In the genomic region with DNA sequence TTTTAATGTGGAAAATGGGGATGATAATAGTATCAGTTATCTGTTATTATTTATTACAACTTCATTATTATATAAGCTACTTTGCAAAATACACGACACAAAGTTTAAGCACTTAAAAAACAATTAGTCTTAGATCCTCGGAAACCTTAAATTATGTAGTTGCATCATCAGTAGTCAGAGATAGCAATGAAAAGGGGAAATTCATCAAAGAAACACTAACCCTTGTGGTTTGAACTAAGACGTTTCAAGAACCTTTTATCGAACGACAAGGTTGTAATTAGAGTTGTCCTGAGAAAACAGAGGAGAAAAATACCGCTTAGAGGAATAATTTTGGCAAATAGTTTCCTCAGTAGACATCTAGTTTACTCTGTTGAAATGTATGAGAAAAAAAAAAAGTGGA, we compare ENCODE assay signal across 18 cellular contexts.
DNase-seq lines count a peak whose midpoint lies in the region; ATAC-seq, FAIRE-seq and TF ChIP-seq lines count a peak whose summit lies in the region.
"Had no signal": no experiment of that assay in that cellular context is flagged by ENCODE, and none has a peak within 500 bp of the region (broad histone marks: within the 10 kb centered on the region; RNA-seq: fewer than 3 reads in every experiment).

No MANE protein-coding gene starts in this region.

- no peaks in the 10 kb centered on the region for H4K20me1 ChIP-seq in BLaER1 treated with 17β-estradiol and CSF1 and Interleukin-3, amounts not matched to agents 10 nM and 100 nM
- H4K20me1 ChIP-seq in K562 (replicated peaks; ENCODE audit: control insufficient read depth, insufficient read depth, low read length): no peaks in the 10 kb centered on the region

- 4% methylated on average over 6 of the region's 6 CpGs for WGBS in K562 (ENCODE audit: insufficient coverage, low coverage, missing lambda C conversion rate)

- no peak overlapping the region for H3K4me3 Mint-ChIP-seq in MCF 10A (ENCODE audit: unreplicated experiment)
- H3K4me3 Mint-ChIP-seq in activated T-cell treated with anti-CD3 and anti-CD28 coated beads, Interleukin-2, amount 50 U/mL, for 24 hours: no peak overlapping the region
- H3K4me3 Mint-ChIP-seq: T-helper 17 cell had no signal

- H3K27me3 ChIP-seq in BLaER1 treated with 17β-estradiol and CSF1 and Interleukin-3, amounts not matched to agents 10 nM and 100 nM: no peaks in the 10 kb centered on the region
- H3K27me3 ChIP-seq in K562 (ENCODE audit: control insufficient read depth in 2 of 2, insufficient read depth in 2 of 2, low read length in 2 of 2): no peaks in the 10 kb centered on the region

- TF ChIP-seq CTCF in K562 (IDR thresholded peaks at IDR 0.05 in 2 of 3, conservative IDR thresholded peaks at IDR 0.05 in 1 of 3; ENCODE audit: insufficient read depth in 2 of 3, low read depth in 1 of 3, low read length in 3 of 3): no peak
- TF ChIP-seq CTCF in MCF 10A (IDR thresholded peaks at IDR 0.05; ENCODE audit: unreplicated experiment): no peak

- no peak for TF ChIP-seq POLR2A in K562 (conservative IDR thresholded peaks at IDR 0.05)

- no peaks in the 10 kb centered on the region for H3K36me3 Mint-ChIP-seq in MCF 10A (ENCODE audit: insufficient read depth, unreplicated experiment)
- H3K36me3 Mint-ChIP-seq in activated T-cell treated with anti-CD3 and anti-CD28 coated beads, Interleukin-2, amount 50 U/mL, for 24 hours (ENCODE audit: low read depth): no peaks in the 10 kb centered on the region
- H3K36me3 Mint-ChIP-seq: CD14-positive monocyte had no signal

- H3K27ac ChIP-seq in BLaER1 treated with 17β-estradiol and CSF1 and Interleukin-3, amounts not matched to agents 10 nM and 100 nM: no peak overlapping the region
- no peak overlapping the region for H3K27ac ChIP-seq in K562 (ENCODE audit: extremely low read depth, low read depth, low read length)
- H3K27ac ChIP-seq: KMS-11, PC-9, SJSA1 had no signal

- CTCF ChIA-PET in K562 (lab: Yijun Ruan, JAX; ENCODE audit: low intra/inter-chr PET ratio) (no interaction called here), MCF 10A (lab: Yijun Ruan, JAX) (interaction anchor here (0.6 to 5.2 kb wide), 11 partner anchors 244 to 370 kb away, joined by 3 to 48 read pairs (median 5); no protein-coding TSS in a partner anchor)

- DNase-seq in KBM-7 (peak; percentile 51), NOMO-1 treated with DMSO at 0.1 percent for 48 hours (lab: John Stamatoyannopoulos, UW; ENCODE audit: unreplicated experiment) (peak; percentile 91), K562 (ENCODE audit: extremely low read depth in 1 of 4, low spot score in 3 of 4) (no peak), MCF 10A (ENCODE audit: unreplicated experiment) (no peak)
- DNase-seq in activated T-cell treated with anti-CD3 and anti-CD28 coated beads, Interleukin-2, amount 50 U/mL, for 24 hours: no peak
- DNase-seq: ACHN, DMS 273 treated with DMSO at 0.1 percent for 48 hours, DND-41, NCI-H1694 treated with DMSO at 0.1 percent for 48 hours, PC-9, T-helper 17 cell had no signal

- peaks cover 0 to 8% (median 3%) of the 10 kb centered on the region in 11 experiments; a peak in 3 of 22 replicates for H3K9me3 ChIP-seq in BLaER1 treated with 17β-estradiol and CSF1 and Interleukin-3, amounts not matched to agents 10 nM and 100 nM (replicated peaks in 1 of 11)
- H3K9me3 ChIP-seq in K562 (replicated peaks; ENCODE audit: control insufficient read depth, insufficient read depth, low read depth, low read length): no peaks in the 10 kb centered on the region
- H3K9me3 ChIP-seq: HAP-1, SJSA1 had no signal

- peak overlapping the region in 8 of 11 experiments; percentile 12 to 61 (median 46); a peak in 12 of 22 replicates for H3K4me2 ChIP-seq in BLaER1 treated with 17β-estradiol and CSF1 and Interleukin-3, amounts not matched to agents 10 nM and 100 nM
- H3K4me2 ChIP-seq in K562 (ENCODE audit: insufficient read depth, low read length): no peak overlapping the region
- H3K4me2 ChIP-seq: KMS-11, PC-9 had no signal

- no peak overlapping the region for H3K9ac ChIP-seq in BLaER1 treated with 17β-estradiol and CSF1 and Interleukin-3, amounts not matched to agents 10 nM and 100 nM
- H3K9ac ChIP-seq in K562 (ENCODE audit: insufficient read depth in 1 of 2, low read depth in 2 of 2, low read length in 2 of 2): no peak overlapping the region
- H3K9ac ChIP-seq: KMS-11 had no signal

- in situ Hi-C loops in KBM-7 (cut with MboI; ENCODE audit: low pct_unique_long_range_greater_than_20kb, low sequenced_read_pairs): loop anchor here (25.0 kb wide), 1 partner anchor 234 kb away; no protein-coding TSS in a partner anchor
- in situ Hi-C loops in K562 (cut with MboI): no loop called here

- H3K79me2 ChIP-seq in K562 (ENCODE audit: control insufficient read depth, insufficient read depth, low read length): no peaks in the 10 kb centered on the region

- H3K27me3 Mint-ChIP-seq in MCF 10A (ENCODE audit: insufficient read depth, unreplicated experiment): no peaks in the 10 kb centered on the region
- H3K27me3 Mint-ChIP-seq in activated T-cell treated with anti-CD3 and anti-CD28 coated beads, Interleukin-2, amount 50 U/mL, for 24 hours: peaks cover 41% of the 10 kb centered on the region

- ATAC-seq in K562 (no peak), HG03108 (IDR thresholded peaks at IDR 0.05; ENCODE audit: unreplicated experiment) (no peak)
- ATAC-seq: T-helper 17 cell had no signal

- H3K27ac Mint-ChIP-seq in MCF 10A (ENCODE audit: low read depth, unreplicated experiment): no peak overlapping the region
- H3K27ac Mint-ChIP-seq in activated T-cell treated with anti-CD3 and anti-CD28 coated beads, Interleukin-2, amount 50 U/mL, for 24 hours: no peak overlapping the region
- H3K27ac Mint-ChIP-seq: CD14-positive monocyte, T-helper 17 cell had no signal

- peaks cover 9% of the 10 kb centered on the region for H3K9me3 Mint-ChIP-seq in MCF 10A (ENCODE audit: unreplicated experiment)
- no peaks in the 10 kb centered on the region for H3K9me3 Mint-ChIP-seq in activated T-cell treated with anti-CD3 and anti-CD28 coated beads, Interleukin-2, amount 50 U/mL, for 24 hours

- no peak for TF ChIP-seq EP300 in K562 (IDR thresholded peaks at IDR 0.05; ENCODE audit: low read length)

- intact Hi-C loops in K562 (cut with micrococcal nuclease): loop anchor here (10.0 kb wide), 2 partner anchors 796 to 886 kb away; no protein-coding TSS in a partner anchor
- intact Hi-C loops in MCF 10A (cut with micrococcal nuclease): loop anchor here (10.0 kb wide), 1 partner anchor 886 kb away; no protein-coding TSS in a partner anchor

- no peak for FAIRE-seq in K562 (lab: Jason Lieb, UNC)
- FAIRE-seq: G401.6 had no signal

- no peak overlapping the region for H3K4me3 ChIP-seq in BLaER1 treated with 17β-estradiol and CSF1 and Interleukin-3, amounts not matched to agents 10 nM and 100 nM
- H3K4me3 ChIP-seq in K562: no peak overlapping the region
- H3K4me3 ChIP-seq: HAP-1, PC-9, SJSA1 had no signal

- POLR2A ChIA-PET in K562 (lab: Yijun Ruan, JAX) (interaction anchor here (0.8 kb wide), 1 partner anchor 379 kb away, joined by 3 read pairs; no protein-coding TSS in a partner anchor), MCF 10A (lab: Yijun Ruan, JAX) (interaction anchor here (1.6 kb wide), 1 partner anchor 244 kb away, joined by 5 read pairs; no protein-coding TSS in a partner anchor)

- TF ChIP-seq RAD21 in K562 (CRISPR knock-in tag; conservative IDR thresholded peaks at IDR 0.05 in 1 of 2, IDR thresholded peaks at IDR 0.05 in 1 of 2): no peak

- no peaks in the 10 kb centered on the region for H3K9me1 ChIP-seq in K562 (ENCODE audit: control insufficient read depth, insufficient read depth, low read length)

- H2AFZ ChIP-seq in K562 (ENCODE audit: low read depth, low read length): no peak overlapping the region
- H2AFZ ChIP-seq: PC-9 had no signal

- H3K4me1 Mint-ChIP-seq in MCF 10A (ENCODE audit: insufficient read depth, unreplicated experiment): peaks cover 11% of the 10 kb centered on the region
- peaks cover 1% of the 10 kb centered on the region for H3K4me1 Mint-ChIP-seq in activated T-cell treated with anti-CD3 and anti-CD28 coated beads, Interleukin-2, amount 50 U/mL, for 24 hours (ENCODE audit: low read depth)
- H3K4me1 Mint-ChIP-seq: T-helper 17 cell had no signal

- H3K4me1 ChIP-seq in BLaER1 treated with 17β-estradiol and CSF1 and Interleukin-3, amounts not matched to agents 10 nM and 100 nM: peaks cover 0 to 20% (median 14%) of the 10 kb centered on the region in 10 experiments; a peak in 14 of 20 replicates
- H3K4me1 ChIP-seq in K562 (replicated peaks in 1 of 2; ENCODE audit: control insufficient read depth in 2 of 2, insufficient read depth in 2 of 2, low read length in 2 of 2): no peaks in the 10 kb centered on the region
- H3K4me1 ChIP-seq: HAP-1, SJSA1 had no signal

- H3K36me3 ChIP-seq in BLaER1 treated with 17β-estradiol and CSF1 and Interleukin-3, amounts not matched to agents 10 nM and 100 nM: no peaks in the 10 kb centered on the region
- H3K36me3 ChIP-seq in K562 (ENCODE audit: control insufficient read depth, insufficient read depth, low read length): no peaks in the 10 kb centered on the region
- H3K36me3 ChIP-seq: HAP-1, SJSA1 had no signal

- no TSS peak for BruUV-seq in K562 (replicated peaks; lab: Mats Ljungman, UMichigan)
- no TSS peak for BruUV-seq in MCF 10A (replicated peaks; lab: Mats Ljungman, UMichigan)

TF ChIP-seq in K562, 482 proteins besides CTCF, POLR2A, EP300 and RAD21:
- TF ChIP-seq CEBPG (CRISPR knock-in tag; IDR thresholded peaks at IDR 0.05): no peak
- peak; percentile 14 to 27; a peak in 1 of 4 replicates for TF ChIP-seq CEBPG (tag; conservative IDR thresholded peaks at IDR 0.05 in 1 of 2, IDR thresholded peaks at IDR 0.05 in 1 of 2)
- TF ChIP-seq NUFIP1 (IDR thresholded peaks at IDR 0.05; ENCODE audit: partially characterized antibody): no peak
- TF ChIP-seq PATZ1 (CRISPR knock-in tag; IDR thresholded peaks at IDR 0.05; ENCODE audit: borderline replicate concordance): no peak
TF ChIP-seq in K562: peak in this region for 1.

Comparison
In these comparisons a context has a peak if more than half of its experiments do, and no peak if none do; other contexts are left out.
1. DNase-seq: peak in KBM-7 (single experiment) and NOMO-1 treated with DMSO at 0.1 percent for 48 hours (single experiment); none in K562 (0 of 4), MCF 10A (single experiment) and activated T-cell treated with anti-CD3 and anti-CD28 coated beads, Interleukin-2, amount 50 U/mL, for 24 hours (single experiment).